9 cellular contexts compared by ENCODE assay signal in the genomic region with DNA sequence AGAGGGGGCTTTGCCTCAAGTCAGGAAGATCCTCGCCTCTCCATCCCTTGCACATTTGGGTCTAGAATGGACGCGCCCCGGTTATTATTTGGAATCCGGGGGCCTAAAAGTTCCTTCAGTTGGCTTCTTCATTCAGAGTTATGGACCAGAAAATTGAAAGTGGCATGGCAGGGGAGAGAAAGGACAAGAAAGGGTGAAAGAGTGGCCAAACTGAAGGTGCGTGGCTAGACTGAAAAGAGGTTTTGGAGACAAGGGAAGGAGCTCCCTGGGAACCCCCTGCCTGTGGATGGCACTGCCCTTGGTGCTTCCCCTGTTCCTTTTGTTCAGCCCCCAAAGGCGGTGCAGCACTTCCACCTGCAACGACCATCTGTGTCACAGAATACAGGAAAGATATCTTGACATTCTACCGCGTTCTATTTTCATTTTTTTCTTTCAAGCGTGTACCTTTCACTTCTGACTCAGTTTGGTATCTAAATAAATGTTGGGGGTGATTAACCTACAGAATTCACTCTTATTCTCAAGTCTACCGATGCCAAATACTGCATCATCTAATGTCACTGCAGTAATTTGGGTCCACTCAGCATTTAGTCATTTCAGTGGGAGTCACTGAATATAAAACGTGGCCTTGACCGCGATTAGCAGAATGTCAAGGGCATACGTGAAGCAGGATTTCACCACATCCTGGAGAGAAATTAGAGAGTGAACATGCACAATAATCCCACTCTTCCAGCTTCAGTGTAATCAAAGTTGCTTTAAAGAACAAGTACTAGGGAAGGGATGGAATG.
DNase-seq lines count a peak whose midpoint lies in the region; ATAC-seq and TF ChIP-seq lines count a peak whose summit lies in the region.
"Had no signal": no experiment of that assay in that cellular context is flagged by ENCODE, and none has a peak within 500 bp of the region (broad histone marks: within the 10 kb centered on the region; RNA-seq: fewer than 3 reads in every experiment).

No MANE protein-coding gene starts in this region.

- H3K27me3 ChIP-seq in SJSA1 (replicated peaks): no peaks in the 10 kb centered on the region

- no peaks in the 10 kb centered on the region for H3K36me3 ChIP-seq in SJSA1

- in situ Hi-C loops in GM13976 (cut with MboI; ENCODE audit: low sequenced_read_pairs, unreplicated experiment): no loop called here

- no peaks in the 10 kb centered on the region for H3K9me3 ChIP-seq in SJSA1 (replicated peaks)

- ATAC-seq in natural killer cell: no peak
- no peak for ATAC-seq in GM19328 (IDR thresholded peaks at IDR 0.05; ENCODE audit: unreplicated experiment)
- ATAC-seq in HG03175 (IDR thresholded peaks at IDR 0.05; ENCODE audit: unreplicated experiment): no peak

- H3K4me3 Mint-ChIP-seq in natural killer cell: peak overlapping the region; percentile 91

- peak; percentile 22 for DNase-seq in NCI-H2227 (lab: John Stamatoyannopoulos, UW; ENCODE audit: unreplicated experiment)
- DNase-seq in NCI-H2227 treated with DMSO at 0.1 percent for 48 hours (lab: John Stamatoyannopoulos, UW): no peak
- DNase-seq in SJSA1 (ENCODE audit: low read depth in 1 of 2, low spot score in 2 of 2): no peak
- DNase-seq in natural killer cell: no peak
- no peak for DNase-seq in GM13976 (ENCODE audit: low spot score)
- DNase-seq: DND-41 had no signal

- no peaks in the 10 kb centered on the region for H3K36me3 Mint-ChIP-seq in natural killer cell

- intact Hi-C loops in natural killer cell (cut with micrococcal nuclease): no loop called here

- peaks cover 10 to 21% of the 10 kb centered on the region in 2 donors for H3K4me1 Mint-ChIP-seq in natural killer cell

- peak overlapping the region; percentile 51 for H3K4me3 ChIP-seq in SJSA1

- H3K27ac ChIP-seq in SJSA1 (no peak overlapping the region), cingulate gyrus (ENCODE audit: low read depth, low read length) (peak overlapping the region; percentile 41)

- TF ChIP-seq CTCF in natural killer cell (IDR thresholded peaks at IDR 0.05) (no peak), GM13976 (IDR thresholded peaks at IDR 0.05; ENCODE audit: borderline replicate concordance, control extremely low read depth, extremely low read depth, insufficient read depth, missing control alignments) (no peak)

- peaks cover 20 to 35% of the 10 kb centered on the region in 2 donors for H3K27me3 Mint-ChIP-seq in natural killer cell (ENCODE audit: low read depth in 2 of 2)

- no peaks in the 10 kb centered on the region for H3K9me3 Mint-ChIP-seq in natural killer cell

- peak overlapping the region; percentile 47 to 65 for H3K27ac Mint-ChIP-seq in natural killer cell

- H3K4me1 ChIP-seq in SJSA1 (replicated peaks): peaks cover 5% of the 10 kb centered on the region
